Comparison of ENCODE assay signal across 8 cellular contexts in the genomic region with DNA sequence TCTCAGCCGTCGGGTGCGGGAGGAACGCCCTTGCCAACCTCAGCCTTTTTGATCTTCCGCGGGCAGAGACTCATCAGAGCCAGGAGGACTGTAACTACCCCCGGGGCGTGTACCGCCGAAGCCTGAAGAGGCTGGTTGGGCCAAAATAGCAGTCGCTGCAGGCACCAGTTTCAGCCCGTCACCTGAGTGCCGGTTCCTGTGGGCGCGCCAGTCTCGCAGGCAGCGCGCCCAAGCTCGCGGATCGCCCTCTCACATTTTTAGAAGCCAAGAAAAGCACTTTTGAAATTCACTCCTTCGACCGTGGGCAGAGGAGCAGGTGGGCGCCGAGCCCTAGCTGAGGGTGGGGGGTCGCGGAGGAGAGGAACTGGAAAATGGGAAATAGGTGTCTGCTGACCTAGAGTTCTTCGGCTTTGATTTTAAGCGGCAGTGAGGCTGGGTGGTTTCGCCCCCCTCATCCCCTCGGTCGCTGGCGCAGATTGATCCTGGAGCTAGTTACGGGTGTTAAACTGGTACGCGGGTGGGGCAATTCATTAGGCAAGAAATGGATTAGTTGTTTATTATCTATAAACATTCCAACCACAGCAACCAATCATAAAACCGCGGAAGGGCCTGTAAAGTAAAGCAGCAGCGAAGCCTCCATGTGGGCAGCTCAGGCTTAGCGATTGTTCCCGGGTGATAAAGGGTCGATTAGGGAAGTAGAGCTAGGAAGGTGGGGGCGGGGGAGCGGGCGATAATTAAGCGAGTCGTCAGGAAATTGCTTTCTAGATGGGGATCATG.
A peak's percentile ranks its signal among the peaks of the same experiment; 100 is the strongest.
DNase-seq lines count a peak whose midpoint lies in the region; ATAC-seq and TF ChIP-seq lines count a peak whose summit lies in the region.

No MANE protein-coding gene starts in this region.

- H3K4me3 ChIP-seq in HUES6 (ENCODE audit: low read depth, low read length): peak overlapping the region; percentile 62
- peak overlapping the region; percentile 11 for H3K4me3 ChIP-seq in ectodermal cell (ENCODE audit: insufficient read depth, low read depth, low read length)
- peak overlapping the region in 1 of 2 donors; percentile 30 for H3K4me3 ChIP-seq in gastroesophageal sphincter

- H3K27ac Mint-ChIP-seq in neural crest cell (ENCODE audit: unreplicated experiment): no peak overlapping the region

- H3K36me3 ChIP-seq in HUES6 (ENCODE audit: control insufficient read depth, insufficient read depth, low read length): no peaks in the 10 kb centered on the region
- no peaks in the 10 kb centered on the region for H3K36me3 ChIP-seq in ectodermal cell (ENCODE audit: control insufficient read depth, insufficient read depth, low read length)
- no peaks in the 10 kb centered on the region for H3K36me3 ChIP-seq in gastroesophageal sphincter

- WGBS in ectodermal cell, 2 experiments: 0 to 1% methylated on average over 44 of the region's 47 CpGs
- WGBS in gastroesophageal sphincter (ENCODE audit: low coverage in 1 of 2), 2 donors: 10 to 14% methylated on average over 20 to 23 of the region's 47 CpGs

- no peaks in the 10 kb centered on the region for H3K9me3 ChIP-seq in HUES6 (ENCODE audit: control insufficient read depth, insufficient read depth, low read depth, low read length)
- H3K9me3 ChIP-seq in ectodermal cell (ENCODE audit: control insufficient read depth, low read length): no peaks in the 10 kb centered on the region
- H3K9me3 ChIP-seq in gastroesophageal sphincter: no peaks in the 10 kb centered on the region

- no peaks in the 10 kb centered on the region for H3K9me3 Mint-ChIP-seq in neural crest cell

- H3K27ac ChIP-seq in HUES6 (ENCODE audit: low read depth, low read length): no peak overlapping the region
- H3K27ac ChIP-seq in ectodermal cell (ENCODE audit: insufficient read depth, low read depth, low read length, poor library complexity, severe bottlenecking): no peak overlapping the region
- H3K27ac ChIP-seq in gastroesophageal sphincter: no peak overlapping the region

- no peak for TF ChIP-seq EP300 in gastroesophageal sphincter (IDR thresholded peaks at IDR 0.05)

- H3K4me3 Mint-ChIP-seq in neural crest cell: peak overlapping the region; percentile 22

- TF ChIP-seq CTCF in neural crest cell (conservative IDR thresholded peaks at IDR 0.05) (no peak), gastroesophageal sphincter (IDR thresholded peaks at IDR 0.05) (no peak)

- peaks cover 13% of the 10 kb centered on the region for H3K4me1 Mint-ChIP-seq in neural crest cell

- ATAC-seq in GM18520 (IDR thresholded peaks at IDR 0.05; ENCODE audit: unreplicated experiment) (peak; percentile 43), gastroesophageal sphincter (no peak)

- DNase-seq in neural crest cell (ENCODE audit: low read depth, low spot score) (no peak), superior temporal gyrus (ENCODE audit: extremely low spot score) (no peak), GM19240 (ENCODE audit: insufficient read length, low spot score) (no peak), SW 1271 (lab: John Stamatoyannopoulos, UW) (no peak)

- no peaks in the 10 kb centered on the region for H3K36me3 Mint-ChIP-seq in neural crest cell (ENCODE audit: low read depth)

- H3K27me3 ChIP-seq in HUES6 (ENCODE audit: control insufficient read depth, insufficient read depth, low read length) (peaks cover 97% of the 10 kb centered on the region), ectodermal cell (ENCODE audit: control insufficient read depth, insufficient read depth, low read length, poor library complexity, severe bottlenecking) (peaks cover 100% of the 10 kb centered on the region), gastroesophageal sphincter (peaks cover 97% of the 10 kb centered on the region)

- peak overlapping the region; percentile 64 for H3K9ac ChIP-seq in HUES6 (ENCODE audit: low read length)

- peaks cover 99% of the 10 kb centered on the region for H3K27me3 Mint-ChIP-seq in neural crest cell (ENCODE audit: low read depth)

- no peak for TF ChIP-seq POLR2A in gastroesophageal sphincter (IDR thresholded peaks at IDR 0.05)

- H3K4me1 ChIP-seq in HUES6 (ENCODE audit: control insufficient read depth, insufficient read depth, low read length) (peaks cover 42% of the 10 kb centered on the region), ectodermal cell (ENCODE audit: control insufficient read depth, insufficient read depth, low read length) (peaks cover 16% of the 10 kb centered on the region), gastroesophageal sphincter (peaks cover 2 to 48% (median 16%) of the 10 kb centered on the region in 3 donors)
